ENCODE assay signal across 16 cellular contexts in genomic region chr2:38713311-38713710, GRCh38. TPM values are rescaled to one million over a fixed set of nuclear protein-coding genes. Genes with fewer than 3 reads are reported as not detected.
"Had no signal": no experiment of that assay in that cellular context is flagged by ENCODE, and none has a peak within 500 bp of the region (broad histone marks: within the 10 kb centered on the region; RNA-seq: fewer than 3 reads in every experiment).

No MANE protein-coding gene starts in this region.

- H3K9me3 ChIP-seq: adrenal gland, psoas muscle, right lobe of liver had no signal

- FAIRE-seq: keratinocyte had no signal

- H3K27me3 ChIP-seq: adrenal gland, right lobe of liver had no signal

- H3K4me1 ChIP-seq: adrenal gland, psoas muscle had no signal

- DNase-seq: activated CD4-positive, CD25-positive, alpha-beta regulatory T cell; activated CD8-positive, alpha-beta memory T cell treated with anti-CD3 and anti-CD28 coated beads for 24 hours; activated naive CD4-positive, alpha-beta T cell treated with Interleukin-2 at 50 U/mL for 16 hours; adrenal gland; caudate nucleus; effector CD8-positive, alpha-beta T cell; left ventricle myocardium superior; mesenchymal stem cell; psoas muscle; right lobe of liver; stimulated activated CD4-positive, alpha-beta T cell treated with anti-CD3 and anti-CD28 coated beads, Interleukin-1b, Interleukin-23, amount 100 ng/mL, for 48 hours; stimulated activated naive CD4-positive, alpha-beta T cell had no signal

- H3K4me3 ChIP-seq: adrenal gland, coronary artery, psoas muscle, right lobe of liver, SK-N-MC had no signal

- H3K27ac ChIP-seq: adrenal gland, coronary artery, psoas muscle, right lobe of liver, SK-N-MC had no signal

- ATAC-seq: left ventricle myocardium superior, psoas muscle, right lobe of liver had no signal

RNA-seq across cellular contexts. Expression of gene GALM, which starts 47.4 kb away (rescaled TPM):
- polyA plus RNA-seq: neural cell had no signal
